Comparison of ENCODE assay signal across 4 cellular contexts in genomic region chr10:104631946-104632345, GRCh38. TPM values are rescaled to one million over a fixed set of nuclear protein-coding genes. Genes with fewer than 3 reads are reported as not detected.
"Had no signal": no experiment of that assay in that cellular context is flagged by ENCODE, and none has a peak within 500 bp of the region (broad histone marks: within the 10 kb centered on the region; RNA-seq: fewer than 3 reads in every experiment).

No MANE protein-coding gene starts in this region.

- DNase-seq: GDM1, GF-D8 had no signal

- H3K4me3 ChIP-seq: GM12878 had no signal

- ATAC-seq: GM12878 had no signal

RNA-seq across cellular contexts. Expression of gene SORCS3, which starts 9.1 kb away (rescaled TPM):
- total RNA-seq: G401, GM12878 had no signal
